ENCODE assay signal across 30 cellular contexts in genomic region chr10:108980869-108981268, GRCh38.
"Had no signal": no experiment of that assay in that cellular context is flagged by ENCODE, and none has a peak within 500 bp of the region (broad histone marks: within the 10 kb centered on the region; RNA-seq: fewer than 3 reads in every experiment).

No MANE protein-coding gene starts in this region.

- H3K4me3 ChIP-seq: adrenal gland, ascending aorta, body of pancreas, breast epithelium, cardiac muscle cell had no signal

- ATAC-seq: activated naive CD4-positive, alpha-beta T cell treated with anti-CD3 and anti-CD28 coated beads, Interleukin-2, amount 50 U/mL, for 72 hours; activated naive CD8-positive, alpha-beta T cell treated with anti-CD3 and anti-CD28 coated beads, Interleukin-2, amount 50 U/mL, for 24 hours; activated T-cell treated with anti-CD3 and anti-CD28 coated beads, Interleukin-2, amount 50 U/mL, for 4 hours; activated T-cell treated with anti-CD3 and anti-CD28 coated beads, Interleukin-2, amount 50 U/mL, for 72 hours; activated T-helper 17 cell treated with anti-CD3 and anti-CD28 coated beads, Interleukin-2, amount 50 U/mL, for 72 hours; body of pancreas had no signal

- H3K9me3 ChIP-seq: adrenal gland had no signal

- DNase-seq: activated effector memory CD4-positive, alpha-beta T cell treated with anti-CD3 and anti-CD28 coated beads, Interleukin-2, amount 50 U/mL, for 16 hours; activated effector memory CD4-positive, alpha-beta T cell treated with Interleukin-2 at 50 U/mL for 16 hours; activated gamma-delta T cell; activated gamma-delta T cell treated with Interleukin-2 at 50 U/mL for 16 hours; activated naive CD4-positive, alpha-beta T cell; activated naive CD4-positive, alpha-beta T cell treated with anti-CD3 and anti-CD28 coated beads for 36 hours; activated naive CD4-positive, alpha-beta T cell treated with anti-CD3 and anti-CD28 coated beads, Interleukin-2, amount 10 ng/mL, durations not matched to agents 7 days and 5 days; activated naive CD4-positive, alpha-beta T cell treated with anti-CD3 and anti-CD28 coated beads, Interleukin-2, amount 50 U/mL, for 16 hours; activated naive CD4-positive, alpha-beta T cell treated with Interleukin-2 at 50 U/mL for 16 hours; activated naive CD8-positive, alpha-beta T cell treated with anti-CD3 and anti-CD28 coated beads for 36 hours; activated naive CD8-positive, alpha-beta T cell treated with anti-CD3 and anti-CD28 coated beads, Interleukin-2, amount 10 ng/mL, durations not matched to agents 7 days and 5 days; activated naive CD8-positive, alpha-beta T cell treated with anti-CD3 and anti-CD28 coated beads, Interleukin-2, amount 50 U/mL, for 24 hours; activated T-cell treated with anti-CD3 and anti-CD28 coated beads, Interleukin-2, amount 50 U/mL, for 4 hours; activated T-cell treated with anti-CD3 and anti-CD28 coated beads, Interleukin-2, amount 50 U/mL, for 48 hours; activated T-cell treated with anti-CD3 and anti-CD28 coated beads, Interleukin-2, amount 50 U/mL, for 72 hours; adrenal gland; amniotic stem cell; amygdala; anterior cingulate cortex; aorta; body of pancreas; brain microvascular endothelial cell; caudate nucleus; central memory CD4-positive, alpha-beta T cell; cerebellar nuclear complex had no signal

- H3K36me3 ChIP-seq: adrenal gland, ascending aorta, brain microvascular endothelial cell, breast epithelium, cardiac muscle cell had no signal

- H3K4me1 ChIP-seq: adrenal gland, ascending aorta, body of pancreas, breast epithelium had no signal

- H3K27me3 ChIP-seq: adrenal gland, ascending aorta, body of pancreas, brain microvascular endothelial cell, breast epithelium, cardiac muscle cell had no signal

- H3K27ac ChIP-seq: adrenal gland, ascending aorta, body of pancreas, brain microvascular endothelial cell, breast epithelium, cardiac muscle cell had no signal
